In the genomic region with DNA sequence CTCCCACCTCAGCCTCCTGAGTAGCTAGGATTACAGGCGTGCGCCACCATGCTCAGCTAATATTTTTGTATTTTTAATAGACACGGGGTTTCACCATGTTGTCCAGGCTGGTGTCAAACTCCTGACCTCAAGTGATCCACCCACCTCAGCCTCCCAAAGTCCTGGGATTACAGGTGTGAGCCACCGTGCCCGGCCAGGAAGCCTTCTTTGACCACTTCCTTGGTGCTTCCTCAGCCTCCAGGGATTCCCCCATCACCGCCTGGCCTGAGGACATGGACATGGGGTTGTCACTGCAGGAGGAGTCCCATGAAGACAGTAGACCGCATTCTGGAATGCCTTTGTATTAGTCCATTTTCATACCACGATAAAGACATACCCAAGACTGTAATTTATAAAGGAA, we compare ENCODE assay signal across 1 cellular context. TPM values are rescaled to one million over a fixed set of nuclear protein-coding genes. Genes with fewer than 3 reads are reported as not detected.
"Had no signal": no experiment of that assay in that cellular context is flagged by ENCODE, and none has a peak within 500 bp of the region (broad histone marks: within the 10 kb centered on the region; RNA-seq: fewer than 3 reads in every experiment).

No MANE protein-coding gene starts in this region.

RNA-seq across cellular contexts. Expression of a gene that starts 8.4 kb away (rescaled TPM):
- polyA plus RNA-seq: naive thymus-derived CD4-positive, alpha-beta T cell had no signal
